In the genomic region with DNA sequence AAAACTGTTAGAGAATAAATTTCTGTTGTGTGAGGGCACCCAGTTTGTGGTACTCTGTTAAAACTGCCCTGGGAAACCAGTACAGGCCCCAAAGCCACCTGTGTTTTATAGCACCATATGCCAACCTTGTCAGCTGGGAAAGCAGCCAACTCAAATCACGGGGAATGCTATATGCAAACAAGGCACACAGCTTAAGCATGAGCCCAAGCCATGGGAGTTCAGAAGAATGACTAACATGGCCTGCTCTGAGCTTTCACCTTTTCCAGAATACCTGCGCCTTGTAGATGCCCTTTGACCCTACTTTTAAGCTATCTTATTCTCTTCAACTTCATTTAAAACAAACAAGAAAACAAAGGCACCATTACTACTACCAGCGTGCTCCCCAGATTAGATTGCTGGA, we compare ENCODE assay signal across 1 cellular context.
A peak's percentile ranks its signal among the peaks of the same experiment; 100 is the strongest.
TF ChIP-seq lines count a peak whose summit lies in the region.

No MANE protein-coding gene starts in this region.

TF ChIP-seq in liver, 16 proteins besides CTCF, POLR2A, EP300 and RAD21 (continued from another document):
- TF ChIP-seq, protein P1, sequence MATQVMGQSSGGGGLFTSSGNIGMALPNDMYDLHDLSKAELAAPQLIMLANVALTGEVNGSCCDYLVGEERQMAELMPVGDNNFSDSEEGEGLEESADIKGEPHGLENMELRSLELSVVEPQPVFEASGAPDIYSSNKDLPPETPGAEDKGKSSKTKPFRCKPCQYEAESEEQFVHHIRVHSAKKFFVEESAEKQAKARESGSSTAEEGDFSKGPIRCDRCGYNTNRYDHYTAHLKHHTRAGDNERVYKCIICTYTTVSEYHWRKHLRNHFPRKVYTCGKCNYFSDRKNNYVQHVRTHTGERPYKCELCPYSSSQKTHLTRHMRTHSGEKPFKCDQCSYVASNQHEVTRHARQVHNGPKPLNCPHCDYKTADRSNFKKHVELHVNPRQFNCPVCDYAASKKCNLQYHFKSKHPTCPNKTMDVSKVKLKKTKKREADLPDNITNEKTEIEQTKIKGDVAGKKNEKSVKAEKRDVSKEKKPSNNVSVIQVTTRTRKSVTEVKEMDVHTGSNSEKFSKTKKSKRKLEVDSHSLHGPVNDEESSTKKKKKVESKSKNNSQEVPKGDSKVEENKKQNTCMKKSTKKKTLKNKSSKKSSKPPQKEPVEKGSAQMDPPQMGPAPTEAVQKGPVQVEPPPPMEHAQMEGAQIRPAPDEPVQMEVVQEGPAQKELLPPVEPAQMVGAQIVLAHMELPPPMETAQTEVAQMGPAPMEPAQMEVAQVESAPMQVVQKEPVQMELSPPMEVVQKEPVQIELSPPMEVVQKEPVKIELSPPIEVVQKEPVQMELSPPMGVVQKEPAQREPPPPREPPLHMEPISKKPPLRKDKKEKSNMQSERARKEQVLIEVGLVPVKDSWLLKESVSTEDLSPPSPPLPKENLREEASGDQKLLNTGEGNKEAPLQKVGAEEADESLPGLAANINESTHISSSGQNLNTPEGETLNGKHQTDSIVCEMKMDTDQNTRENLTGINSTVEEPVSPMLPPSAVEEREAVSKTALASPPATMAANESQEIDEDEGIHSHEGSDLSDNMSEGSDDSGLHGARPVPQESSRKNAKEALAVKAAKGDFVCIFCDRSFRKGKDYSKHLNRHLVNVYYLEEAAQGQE (IDR thresholded peaks at IDR 0.05) = no peak
- peak; percentile 42 for TF ChIP-seq YY1 (IDR thresholded peaks at IDR 0.05)
- TF ChIP-seq EGR1 (IDR thresholded peaks at IDR 0.05; ENCODE audit: low read depth in 2 of 2) = no peak
- TF ChIP-seq HNF4G (IDR thresholded peaks at IDR 0.05) = no peak
